4 cellular contexts compared by ENCODE assay signal in the genomic region with DNA sequence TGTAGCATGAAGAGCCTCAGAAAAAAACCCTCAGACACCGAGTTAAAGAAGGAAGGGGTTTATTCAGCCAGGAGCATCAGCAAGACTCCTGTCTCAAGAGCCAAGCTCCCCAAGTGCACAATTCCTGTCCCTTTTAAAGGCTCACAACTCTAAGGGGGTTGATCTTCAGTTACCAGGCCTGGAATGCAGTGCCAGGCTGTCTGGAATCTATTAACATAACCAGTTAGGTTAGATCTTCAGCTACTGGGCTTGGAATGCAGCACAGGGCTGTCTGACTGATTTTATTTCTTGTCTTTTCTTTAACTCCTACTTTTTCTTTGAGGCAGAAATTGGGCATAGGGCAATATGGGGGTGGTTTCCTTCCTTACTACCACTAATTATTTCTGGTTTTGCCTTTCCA. TPM values are rescaled to one million over a fixed set of nuclear protein-coding genes. Genes with fewer than 3 reads are reported as not detected.
"Had no signal": no experiment of that assay in that cellular context is flagged by ENCODE, and none has a peak within 500 bp of the region (broad histone marks: within the 10 kb centered on the region; RNA-seq: fewer than 3 reads in every experiment).

No MANE protein-coding gene starts in this region.

RNA-seq across cellular contexts. Expression of gene HTR1F, which starts 51.6 kb away (rescaled TPM):
- total RNA-seq: MCF 10A, NCI-H460, OCI-LY7, SJSA1 had no signal
